Comparison of ENCODE assay signal across 8 cellular contexts in genomic region chr6:166626177-166627038, GRCh38. TPM values are rescaled to one million over a fixed set of nuclear protein-coding genes. Genes with fewer than 3 reads are reported as not detected.
DNase-seq lines count a peak whose midpoint lies in the region; ATAC-seq and TF ChIP-seq lines count a peak whose summit lies in the region.

No MANE protein-coding gene starts in this region.

- peak; percentile 5 to 47 (median 14) for DNase-seq in CD4-positive, alpha-beta T cell
- peak; percentile 83 for DNase-seq in NCI-H1105 (lab: John Stamatoyannopoulos, UW)
- peak; percentile 66 for DNase-seq in activated CD8-positive, alpha-beta memory T cell treated with anti-CD3 and anti-CD28 coated beads, Interleukin-2, amount 50 U/mL, for 48 hours
- peak in 9 of 10 donors; percentile 9 to 44 (median 24) for DNase-seq in naive thymus-derived CD8-positive, alpha-beta T cell
- no peak for DNase-seq in type B pancreatic cell (ENCODE audit: extremely low spot score, unreplicated experiment)
- no peak for DNase-seq in germinal center (ENCODE audit: low spot score)

- peak overlapping the region; percentile 72 to 77 for H3K4me3 ChIP-seq in esophagus (ENCODE audit: low read depth in 1 of 2, low read length in 2 of 2)

- intact Hi-C loops in CD4-positive, alpha-beta T cell (cut with DNase I, micrococcal nuclease) = loop anchor here (1.0 to 10.0 kb wide), 7 partner anchors 139 to 1198 kb away; partner anchors contain the start of genes AFDN (in 1 of the 2), CEP43 (in 1 of the 2), MPC1 (in 1 of the 2) and RNASET2 (in 1 of the 2)

- peaks cover 31% of the 10 kb centered on the region for H3K27me3 Mint-ChIP-seq in CD4-positive, alpha-beta T cell
- peaks cover 15 to 39% (median 20%) of the 10 kb centered on the region in 5 donors for H3K27me3 Mint-ChIP-seq in naive thymus-derived CD8-positive, alpha-beta T cell
- H3K27me3 Mint-ChIP-seq in type B pancreatic cell = peaks cover 29% of the 10 kb centered on the region

- H3K27me3 ChIP-seq in CD4-positive, alpha-beta T cell (ENCODE audit: control insufficient read depth, insufficient read depth, low read length) = peaks cover 4% of the 10 kb centered on the region
- no peaks in the 10 kb centered on the region for H3K27me3 ChIP-seq in esophagus (ENCODE audit: control insufficient read depth in 1 of 2, insufficient read depth in 2 of 2, low read length in 2 of 2)

- no peak for TF ChIP-seq CTCF in CD4-positive, alpha-beta T cell (IDR thresholded peaks at IDR 0.05)
- no peak for TF ChIP-seq CTCF in type B pancreatic cell (conservative IDR thresholded peaks at IDR 0.05)

- no peak overlapping the region for H3K27ac ChIP-seq in CD4-positive, alpha-beta T cell (ENCODE audit: low read depth, low read length)
- H3K27ac ChIP-seq in esophagus (ENCODE audit: low read depth in 2 of 2, low read length in 1 of 2) = peak overlapping the region; percentile 76 to 78

- H3K36me3 ChIP-seq in esophagus (ENCODE audit: control insufficient read depth in 2 of 2, insufficient read depth in 2 of 2, low read length in 1 of 2) = no peaks in the 10 kb centered on the region

- CTCF ChIA-PET in CD4-positive, alpha-beta T cell (lab: Charles Lee) = no interaction called here

- H3K27ac Mint-ChIP-seq in CD4-positive, alpha-beta T cell = peak overlapping the region; percentile 8
- H3K27ac Mint-ChIP-seq in naive thymus-derived CD8-positive, alpha-beta T cell = peak overlapping the region in 3 of 10 donors; percentile 37 to 71 (median 41)
- H3K27ac Mint-ChIP-seq in type B pancreatic cell = peak overlapping the region; percentile 82

- no peak for ATAC-seq in CD4-positive, alpha-beta T cell (ENCODE audit: poor library complexity)
- peak; percentile 1 for ATAC-seq in GM21528 (IDR thresholded peaks at IDR 0.05; ENCODE audit: low FRiP score, unreplicated experiment)
- peak in 1 of 2 donors; percentile 5 for ATAC-seq in naive thymus-derived CD8-positive, alpha-beta T cell

- peak overlapping the region; percentile 91 for H3K4me3 Mint-ChIP-seq in CD4-positive, alpha-beta T cell
- peak overlapping the region; percentile 60 to 93 (median 84) for H3K4me3 Mint-ChIP-seq in naive thymus-derived CD8-positive, alpha-beta T cell
- H3K4me3 Mint-ChIP-seq in type B pancreatic cell = peak overlapping the region; percentile 87

- no peaks in the 10 kb centered on the region for H3K9me3 ChIP-seq in CD4-positive, alpha-beta T cell (ENCODE audit: control insufficient read depth, low read length)
- no peaks in the 10 kb centered on the region for H3K9me3 ChIP-seq in esophagus (ENCODE audit: control insufficient read depth in 2 of 2, insufficient read depth in 1 of 2, low read depth in 1 of 2, low read length in 1 of 2)

- H3K4me1 ChIP-seq in esophagus (ENCODE audit: control insufficient read depth in 2 of 2, insufficient read depth in 2 of 2, low read length in 1 of 2) = peaks cover 5 to 13% of the 10 kb centered on the region in 2 donors

- H3K9me3 Mint-ChIP-seq in CD4-positive, alpha-beta T cell = no peaks in the 10 kb centered on the region
- no peaks in the 10 kb centered on the region for H3K9me3 Mint-ChIP-seq in naive thymus-derived CD8-positive, alpha-beta T cell
- no peaks in the 10 kb centered on the region for H3K9me3 Mint-ChIP-seq in type B pancreatic cell

- peaks cover 8% of the 10 kb centered on the region for H3K36me3 Mint-ChIP-seq in CD4-positive, alpha-beta T cell (ENCODE audit: low read depth)
- H3K36me3 Mint-ChIP-seq in naive thymus-derived CD8-positive, alpha-beta T cell = no peaks in the 10 kb centered on the region
- no peaks in the 10 kb centered on the region for H3K36me3 Mint-ChIP-seq in type B pancreatic cell

- peaks cover 31% of the 10 kb centered on the region for H3K4me1 Mint-ChIP-seq in CD4-positive, alpha-beta T cell (ENCODE audit: low read depth)
- H3K4me1 Mint-ChIP-seq in naive thymus-derived CD8-positive, alpha-beta T cell = peaks cover 13 to 26% (median 16%) of the 10 kb centered on the region in 4 donors
- H3K4me1 Mint-ChIP-seq in type B pancreatic cell (ENCODE audit: unreplicated experiment) = peaks cover 16% of the 10 kb centered on the region

- POLR2A ChIA-PET in CD4-positive, alpha-beta T cell (lab: Charles Lee) = interaction anchor here (0.9 to 2.5 kb wide), 13 partner anchors 42 to 725 kb away, joined by 3 to 21 read pairs (median 6); partner anchors contain the start of genes CEP43, RNASET2 and SFT2D1
- POLR2A ChIA-PET in naive thymus-derived CD8-positive, alpha-beta T cell (lab: Charles Lee) = interaction anchor here (0.6 to 2.4 kb wide), 7 partner anchors 138 to 330 kb away, joined by 3 to 12 read pairs (median 3); partner anchors contain the start of gene RNASET2

- 1 to 2% methylated on average over 67 of the region's 67 CpGs for WGBS in esophagus, 2 donors

RNA-seq across cellular contexts. Expression of gene RPS6KA2, which starts 0.6 kb away (rescaled TPM):
- total RNA-seq in CD4-positive, alpha-beta T cell = 1 to 10 TPM; 5.6 to 6.2 TPM
- polyA plus RNA-seq in esophagus = 1 to 10 TPM; 5.7 to 8.7 TPM
- total RNA-seq in naive thymus-derived CD8-positive, alpha-beta T cell = 10 to 100 TPM; 13.5 to 13.6 TPM
- 1 to 10 TPM; 2.1 to 4.8 (median 3.2) TPM for polyA plus RNA-seq in naive thymus-derived CD8-positive, alpha-beta T cell
- total RNA-seq in type B pancreatic cell (ENCODE audit: low replicate concordance) = 23.8 and 39.1 TPM in 2 replicates

RNA-seq across cellular contexts. Expression of gene RAMACL, which starts 39.9 kb away (rescaled TPM):
- total RNA-seq in CD4-positive, alpha-beta T cell = under 1 TPM; 0.52 to 0.75 TPM
- polyA plus RNA-seq in esophagus = under 1 TPM; 0.16 to 0.26 TPM
- under 1 TPM; 0.33 to 0.42 TPM for total RNA-seq in naive thymus-derived CD8-positive, alpha-beta T cell
- under 1 TPM; 0.11 to 0.38 (median 0.23) TPM for polyA plus RNA-seq in naive thymus-derived CD8-positive, alpha-beta T cell
- 0.85 and 1.5 TPM in 2 replicates for total RNA-seq in type B pancreatic cell (ENCODE audit: low replicate concordance)

Comparison
In these comparisons a context has a peak if more than half of its experiments do, and no peak if none do; other contexts are left out.
1. DNase-seq: peak in CD4-positive, alpha-beta T cell (10 of 10), NCI-H1105 (single experiment), activated CD8-positive, alpha-beta memory T cell treated with anti-CD3 and anti-CD28 coated beads, Interleukin-2, amount 50 U/mL, for 48 hours (single experiment) and naive thymus-derived CD8-positive, alpha-beta T cell (9 of 10); none in type B pancreatic cell (single experiment) and germinal center (single experiment).
2. Peak in every context shown above with its lines, with median percentiles within 50 percentile points of each other: H3K4me3 Mint-ChIP-seq.